11 cellular contexts compared by ENCODE assay signal in genomic region chr5:141431286-141431685, GRCh38. TPM values are rescaled to one million over a fixed set of nuclear protein-coding genes. Genes with fewer than 3 reads are reported as not detected.
A peak's percentile ranks its signal among the peaks of the same experiment; 100 is the strongest.
DNase-seq lines count a peak whose midpoint lies in the region; ATAC-seq and TF ChIP-seq lines count a peak whose summit lies in the region.
"Had no signal": no experiment of that assay in that cellular context is flagged by ENCODE, and none has a peak within 500 bp of the region (broad histone marks: within the 10 kb centered on the region; RNA-seq: fewer than 3 reads in every experiment).

No MANE protein-coding gene starts in this region.

- DNase-seq in activated naive CD4-positive, alpha-beta T cell (lab: John Stamatoyannopoulos, UW): no peak
- DNase-seq in left cardiac atrium: no peak
- no peak for DNase-seq in mesothelial cell of epicardium (ENCODE audit: low spot score in 2 of 2, unreplicated experiment in 2 of 2)
- no peak for DNase-seq in stimulated activated CD4-positive, alpha-beta T cell treated with anti-CD3 and anti-CD28 coated beads, Interleukin-2, amount 100 ng/mL, for 24 hours
- DNase-seq in NCI-H2029 treated with DMSO at 0.1 percent for 48 hours (lab: John Stamatoyannopoulos, UW): no peak

- no peak overlapping the region for H3K27ac Mint-ChIP-seq in activated naive CD4-positive, alpha-beta T cell treated with anti-CD3 and anti-CD28 coated beads, Interleukin-2, amount 50 U/mL, for 24 hours
- peak overlapping the region; percentile 35 to 94 (median 87) for H3K27ac Mint-ChIP-seq in IgD-negative memory B cell
- no peak overlapping the region for H3K27ac Mint-ChIP-seq in mesothelial cell of epicardium
- H3K27ac Mint-ChIP-seq: GM23338 had no signal

- no peaks in the 10 kb centered on the region for H3K36me3 ChIP-seq in thymus (ENCODE audit: control insufficient read depth, insufficient read depth)

- ATAC-seq in left cardiac atrium: peak; percentile 38 to 44
- ATAC-seq: GM23338 had no signal

- peak overlapping the region; percentile 2 for H3K4me3 Mint-ChIP-seq in activated naive CD4-positive, alpha-beta T cell treated with anti-CD3 and anti-CD28 coated beads, Interleukin-2, amount 50 U/mL, for 24 hours
- H3K4me3 Mint-ChIP-seq in IgD-negative memory B cell (peak overlapping the region; percentile 88 to 97 (median 93)), mesothelial cell of epicardium (no peak overlapping the region)
- H3K4me3 Mint-ChIP-seq: GM23338 had no signal

- no peaks in the 10 kb centered on the region for H3K4me1 ChIP-seq in thymus (ENCODE audit: control insufficient read depth, insufficient read depth, low read length)

- H3K27me3 Mint-ChIP-seq in activated naive CD4-positive, alpha-beta T cell treated with anti-CD3 and anti-CD28 coated beads, Interleukin-2, amount 50 U/mL, for 24 hours: peaks cover 52% of the 10 kb centered on the region
- H3K27me3 Mint-ChIP-seq in IgD-negative memory B cell: peaks cover 14% of the 10 kb centered on the region
- H3K27me3 Mint-ChIP-seq in mesothelial cell of epicardium (ENCODE audit: low read depth): no peaks in the 10 kb centered on the region

- no peak overlapping the region for H3K27ac ChIP-seq in thymus (ENCODE audit: low read depth)

- 21% methylated on average over 37 of the region's 37 CpGs for WGBS in thymus

- peaks cover 17% of the 10 kb centered on the region for H3K9me3 ChIP-seq in thymus (ENCODE audit: control insufficient read depth)

- TF ChIP-seq CTCF in mesothelial cell of epicardium (IDR thresholded peaks at IDR 0.05; ENCODE audit: unreplicated experiment): no peak

- peaks cover 18% of the 10 kb centered on the region for H3K27me3 ChIP-seq in thymus (ENCODE audit: control insufficient read depth, insufficient read depth)

- H3K4me1 Mint-ChIP-seq in activated naive CD4-positive, alpha-beta T cell treated with anti-CD3 and anti-CD28 coated beads, Interleukin-2, amount 50 U/mL, for 24 hours: peaks cover 16% of the 10 kb centered on the region
- peaks cover 2 to 10% (median 3%) of the 10 kb centered on the region in 3 donors for H3K4me1 Mint-ChIP-seq in IgD-negative memory B cell
- H3K4me1 Mint-ChIP-seq in mesothelial cell of epicardium: no peaks in the 10 kb centered on the region
- H3K4me1 Mint-ChIP-seq: GM23338 had no signal

- H3K4me3 ChIP-seq in thymus (ENCODE audit: low read length): peak overlapping the region; percentile 14
- H3K4me3 ChIP-seq: GM23338 had no signal

- intact Hi-C loops in left cardiac atrium (cut with DNase I): loop anchor here in 1 of 2 donors (2.0 kb wide), 1 partner anchor 82 kb away; no protein-coding TSS in a partner anchor

- peaks cover 22% of the 10 kb centered on the region for H3K36me3 Mint-ChIP-seq in activated naive CD4-positive, alpha-beta T cell treated with anti-CD3 and anti-CD28 coated beads, Interleukin-2, amount 50 U/mL, for 24 hours
- H3K36me3 Mint-ChIP-seq in IgD-negative memory B cell (peaks cover 2% of the 10 kb centered on the region), mesothelial cell of epicardium (peaks cover 65% of the 10 kb centered on the region)

- H3K9me3 Mint-ChIP-seq in activated naive CD4-positive, alpha-beta T cell treated with anti-CD3 and anti-CD28 coated beads, Interleukin-2, amount 50 U/mL, for 24 hours: peaks cover 41% of the 10 kb centered on the region
- H3K9me3 Mint-ChIP-seq in IgD-negative memory B cell: peaks cover 7 to 24% (median 16%) of the 10 kb centered on the region in 3 donors
- peaks cover 56% of the 10 kb centered on the region for H3K9me3 Mint-ChIP-seq in mesothelial cell of epicardium

RNA-seq across cellular contexts. Expression of gene PCDHGA12, which starts 1.0 kb away (rescaled TPM):
- polyA plus RNA-seq in IgD-negative memory B cell: 0.59 TPM
- total RNA-seq in left cardiac atrium: 1 to 10 TPM; 4.5 to 6.5 TPM
- 0.71 TPM for polyA plus RNA-seq in thymus
- 4.1 to 5.2 TPM (median 4.5 TPM) in 3 replicates for total RNA-seq in mesothelial cell of epicardium
- total RNA-seq: M059J had no signal

RNA-seq across cellular contexts. Expression of gene PCDHGA11, which starts 10.4 kb away (rescaled TPM):
- polyA plus RNA-seq in IgD-negative memory B cell: 0.15 TPM
- total RNA-seq in left cardiac atrium: 1 to 10 TPM; 3.2 to 3.5 TPM
- 0.68 TPM for polyA plus RNA-seq in thymus
- 5.7 to 6.0 TPM (median 6.0 TPM) in 3 replicates for total RNA-seq in mesothelial cell of epicardium

RNA-seq across cellular contexts. Expression of gene PCDHGB7, which starts 13.8 kb away (rescaled TPM):
- 0.21 TPM for polyA plus RNA-seq in IgD-negative memory B cell
- total RNA-seq in left cardiac atrium: 1 to 10 TPM; 7.6 to 8.8 TPM
- polyA plus RNA-seq in thymus: 1.2 TPM
- total RNA-seq in mesothelial cell of epicardium: 14.1 to 16.4 TPM (median 14.9 TPM) in 3 replicates

RNA-seq across cellular contexts. Expression of gene PCDHGA10, which starts 18.5 kb away (rescaled TPM):
- polyA plus RNA-seq in IgD-negative memory B cell (0.15 TPM), thymus (0.87 TPM)
- total RNA-seq in left cardiac atrium (1 to 10 TPM; 3.3 to 4.6 TPM), mesothelial cell of epicardium (30.7 to 33.4 TPM (median 32.1 TPM) in 3 replicates)
- total RNA-seq: activated naive CD4-positive, alpha-beta T cell treated with anti-CD3 and anti-CD28 coated beads, Interleukin-2, amount 50 U/mL, for 72 hours had no signal

RNA-seq across cellular contexts. Expression of gene PCDHGB6, which starts 23.5 kb away (rescaled TPM):
- polyA plus RNA-seq in IgD-negative memory B cell (0.39 TPM), thymus (1.1 TPM)
- total RNA-seq in left cardiac atrium (1 to 10 TPM; 4.9 to 5.2 TPM), mesothelial cell of epicardium (74.0 to 76.3 TPM (median 75.7 TPM) in 3 replicates)

Comparison
In these comparisons a context has a peak if more than half of its experiments do, and no peak if none do; other contexts are left out.
1. H3K27ac Mint-ChIP-seq: peak in IgD-negative memory B cell (3 of 3); none in activated naive CD4-positive, alpha-beta T cell treated with anti-CD3 and anti-CD28 coated beads, Interleukin-2, amount 50 U/mL, for 24 hours (single experiment) and mesothelial cell of epicardium (single experiment).